Comparison of ENCODE assay signal across 8 cellular contexts in genomic region chr10:43594944-43595589, GRCh38.
DNase-seq lines count a peak whose midpoint lies in the region; ATAC-seq and TF ChIP-seq lines count a peak whose summit lies in the region.

No MANE protein-coding gene starts in this region.

- peak; percentile 96 for ATAC-seq in HG03045 (IDR thresholded peaks at IDR 0.05; ENCODE audit: unreplicated experiment)

- H3K9me3 ChIP-seq in tibial artery = no peaks in the 10 kb centered on the region

- intact Hi-C loops in tibial artery (cut with DNase I; ENCODE audit: low total_unique reads) = no loop called here

- H3K4me3 Mint-ChIP-seq in T-helper 1 cell treated with Interleukin-12 subunit alpha and Interleukin-12 subunit beta and Interleukin-4 antibody, amounts not matched to agents 30 μg/mL and 1 μg/mL, for 36 hours = peak overlapping the region; percentile 63

- no peaks in the 10 kb centered on the region for H3K36me3 ChIP-seq in tibial artery

- no peaks in the 10 kb centered on the region for H3K27me3 ChIP-seq in tibial artery

- no peaks in the 10 kb centered on the region for H3K4me1 ChIP-seq in tibial artery

- H3K4me3 ChIP-seq in fibroblast of pulmonary artery (replicated peaks; ENCODE audit: low read depth, low read length) (peak overlapping the region; percentile 20), tibial artery (no peak overlapping the region)

- peaks cover 30% of the 10 kb centered on the region for H3K27me3 Mint-ChIP-seq in T-helper 1 cell treated with Interleukin-12 subunit alpha and Interleukin-12 subunit beta and Interleukin-4 antibody, amounts not matched to agents 30 μg/mL and 1 μg/mL, for 36 hours (ENCODE audit: low read depth)

- no peak overlapping the region for H3K27ac ChIP-seq in tibial artery

- peaks cover 36% of the 10 kb centered on the region for H3K9me3 Mint-ChIP-seq in T-helper 1 cell treated with Interleukin-12 subunit alpha and Interleukin-12 subunit beta and Interleukin-4 antibody, amounts not matched to agents 30 μg/mL and 1 μg/mL, for 36 hours

- H3K36me3 Mint-ChIP-seq in T-helper 1 cell treated with Interleukin-12 subunit alpha and Interleukin-12 subunit beta and Interleukin-4 antibody, amounts not matched to agents 30 μg/mL and 1 μg/mL, for 36 hours (ENCODE audit: low read depth) = peaks cover 5% of the 10 kb centered on the region

- peaks cover 27% of the 10 kb centered on the region for H3K4me1 Mint-ChIP-seq in T-helper 1 cell treated with Interleukin-12 subunit alpha and Interleukin-12 subunit beta and Interleukin-4 antibody, amounts not matched to agents 30 μg/mL and 1 μg/mL, for 36 hours (ENCODE audit: low read depth)

- peak overlapping the region; percentile 39 for H3K27ac Mint-ChIP-seq in T-helper 1 cell treated with Interleukin-12 subunit alpha and Interleukin-12 subunit beta and Interleukin-4 antibody, amounts not matched to agents 30 μg/mL and 1 μg/mL, for 36 hours

- TF ChIP-seq CTCF in fibroblast of pulmonary artery (IDR thresholded peaks at IDR 0.05; ENCODE audit: low read length, missing control alignments) (no peak), tibial artery (IDR thresholded peaks at IDR 0.05) (no peak)

- DNase-seq in activated effector memory CD4-positive, alpha-beta T cell treated with anti-CD3 and anti-CD28 coated beads, Interleukin-2, amount 50 U/mL, for 16 hours = peak; percentile 73
- DNase-seq in activated effector memory CD4-positive, alpha-beta T cell treated with Interleukin-2 at 50 U/mL for 16 hours = no peak
- peak; percentile 56 for DNase-seq in fibroblast of pulmonary artery (ENCODE audit: low read depth)
- peak; percentile 24 for DNase-seq in stimulated activated CD4-positive, alpha-beta T cell treated with anti-CD3 and anti-CD28 coated beads, Interleukin-2, amount 100 ng/mL, for 4 hours (ENCODE audit: low read depth)
- DNase-seq in tibial artery = no peak
- no peak for DNase-seq in NCI-H2029 treated with DMSO at 0.1 percent for 48 hours (lab: John Stamatoyannopoulos, UW)

Comparison
In these comparisons a context has a peak if more than half of its experiments do, and no peak if none do; other contexts are left out.
1. DNase-seq: peak in activated effector memory CD4-positive, alpha-beta T cell treated with anti-CD3 and anti-CD28 coated beads, Interleukin-2, amount 50 U/mL, for 16 hours (single experiment), fibroblast of pulmonary artery (single experiment) and stimulated activated CD4-positive, alpha-beta T cell treated with anti-CD3 and anti-CD28 coated beads, Interleukin-2, amount 100 ng/mL, for 4 hours (single experiment); none in activated effector memory CD4-positive, alpha-beta T cell treated with Interleukin-2 at 50 U/mL for 16 hours (single experiment), tibial artery (0 of 2) and NCI-H2029 treated with DMSO at 0.1 percent for 48 hours (single experiment).